Comparison of ENCODE assay signal across 27 cellular contexts in genomic region chr10:20841419-20841818, GRCh38.
"Had no signal": no experiment of that assay in that cellular context is flagged by ENCODE, and none has a peak within 500 bp of the region (broad histone marks: within the 10 kb centered on the region; RNA-seq: fewer than 3 reads in every experiment).

No MANE protein-coding gene starts in this region.

- H3K4me1 ChIP-seq: colonic mucosa, esophagus squamous epithelium, gastrocnemius medialis, gastroesophageal sphincter had no signal

- FAIRE-seq: colon, endometrium, endothelial cell of umbilical vein, frontal cortex had no signal

- H3K4me3 ChIP-seq: colonic mucosa, coronary artery, dorsolateral prefrontal cortex, esophagus muscularis mucosa, esophagus squamous epithelium, gastrocnemius medialis, gastroesophageal sphincter, heart left ventricle, heart right ventricle had no signal

- DNase-seq: colonic mucosa; cortex of kidney; dermis blood vessel endothelial cell; dorsolateral prefrontal cortex; effector CD4-positive, alpha-beta T cell; effector CD8-positive, alpha-beta T cell; effector memory CD4-positive, alpha-beta T cell; effector memory CD8-positive, alpha-beta T cell; endodermal cell; erythroblast; esophagus squamous epithelium; foreskin keratinocyte; foreskin melanocyte; gastrocnemius medialis; glutamatergic neuron; head of caudate nucleus; heart left ventricle; heart right ventricle had no signal

- ATAC-seq: effector memory CD8-positive, alpha-beta T cell; esophagus mucosa; foreskin keratinocyte; gastrocnemius medialis; gastroesophageal sphincter; heart left ventricle; heart right ventricle had no signal

- H3K27me3 ChIP-seq: colonic mucosa, dorsolateral prefrontal cortex, esophagus muscularis mucosa, esophagus squamous epithelium, foreskin keratinocyte, gastrocnemius medialis, gastroesophageal sphincter, heart left ventricle, heart right ventricle had no signal

- H3K36me3 ChIP-seq: colonic mucosa, gastrocnemius medialis, gastroesophageal sphincter had no signal

- H3K27ac ChIP-seq: colonic mucosa, coronary artery, dorsolateral prefrontal cortex, epithelial cell of prostate, esophagus muscularis mucosa, esophagus squamous epithelium, foreskin keratinocyte, gastrocnemius medialis, gastroesophageal sphincter had no signal

- H3K9me3 ChIP-seq: colonic mucosa had no signal
